ENCODE assay signal across 26 cellular contexts in genomic region chr15:101436526-101436925, GRCh38.
"Had no signal": no experiment of that assay in that cellular context is flagged by ENCODE, and none has a peak within 500 bp of the region (broad histone marks: within the 10 kb centered on the region; RNA-seq: fewer than 3 reads in every experiment).

No MANE protein-coding gene starts in this region.

- H3K27ac ChIP-seq: KMS-11, SK-N-MC had no signal

- DNase-seq: activated B cell treated with CpG ODN at 0.5 μM for 24 hours; activated CD4-positive, alpha-beta memory T cell treated with anti-CD3 and anti-CD28 coated beads for 36 hours; activated CD4-positive, alpha-beta T cell treated with anti-CD3 and anti-CD28 coated beads for 1 hour; activated CD4-positive, alpha-beta T cell treated with anti-CD3 and anti-CD28 coated beads, Interleukin-2, amount 10 ng/mL, durations not matched to agents 24 days and 14 days; activated CD8-positive, alpha-beta memory T cell treated with anti-CD3 and anti-CD28 coated beads, Interleukin-2, amount 50 U/mL, for 4 hours; activated gamma-delta T cell treated with Interleukin-2 at 50 U/mL for 16 hours; activated naive CD4-positive, alpha-beta T cell treated with anti-CD3 and anti-CD28 coated beads, Interleukin-2, amount 10 ng/mL, durations not matched to agents 7 days and 5 days; activated T-cell treated with anti-CD3 and anti-CD28 coated beads, Interleukin-2, amount 50 U/mL, for 72 hours; amniotic stem cell; NCI-H1092; NCI-H1694; NCI-H2029; NCI-H2107; NCI-H2171 treated with DMSO at 0.1 percent for 48 hours; NCI-H226; NCI-H510A treated with DMSO at 0.1 percent for 48 hours; NK-92 treated with Interleukin-12 subunit alpha and Interleukin-12 subunit beta, amount 100 ng/mL, for 24 hours; OCI-M1; RPMI8226; T-cell; T-helper 2 cell; T1000 had no signal

- ATAC-seq: activated T-cell treated with anti-CD3 and anti-CD28 coated beads, Interleukin-2, amount 50 U/mL, for 72 hours; Panc1; Right ventricle myocardium inferior; T-cell had no signal
